In genomic region chr20:38867062-38867359, GRCh38 we compare ENCODE assay signal across 14 cellular contexts.
"Had no signal": no experiment of that assay in that cellular context is flagged by ENCODE, and none has a peak within 500 bp of the region (broad histone marks: within the 10 kb centered on the region; RNA-seq: fewer than 3 reads in every experiment).

No MANE protein-coding gene starts in this region.

- H3K36me3 ChIP-seq: esophagus squamous epithelium had no signal

- H3K27ac Mint-ChIP-seq: activated CD4-positive, alpha-beta memory T cell treated with anti-CD3 and anti-CD28 coated beads, Interleukin-2, amount 10 ng/mL, durations not matched to agents 7 days and 5 days; activated naive CD8-positive, alpha-beta T cell treated with anti-CD3 and anti-CD28 coated beads, Interleukin-2, amount 10 ng/mL, durations not matched to agents 7 days and 5 days; nephron had no signal

- DNase-seq: activated CD4-positive, alpha-beta memory T cell treated with anti-CD3 and anti-CD28 coated beads, Interleukin-2, amount 10 ng/mL, durations not matched to agents 7 days and 5 days; activated effector memory CD4-positive, alpha-beta T cell treated with anti-CD3 and anti-CD28 coated beads, Interleukin-2, amount 50 U/mL, for 16 hours; activated naive CD8-positive, alpha-beta T cell treated with anti-CD3 and anti-CD28 coated beads, Interleukin-2, amount 10 ng/mL, durations not matched to agents 7 days and 5 days; aorta; esophagus squamous epithelium; foreskin fibroblast; glutamatergic neuron; mucosa of descending colon; occipital lobe; stimulated activated CD4-positive, alpha-beta T cell treated with anti-CD3 and anti-CD28 coated beads, Interleukin-2, amount 100 ng/mL, for 48 hours had no signal

- FAIRE-seq: bronchial epithelial cell, urothelium cell line had no signal

- H3K4me3 Mint-ChIP-seq: activated CD4-positive, alpha-beta memory T cell treated with anti-CD3 and anti-CD28 coated beads, Interleukin-2, amount 10 ng/mL, durations not matched to agents 7 days and 5 days; activated naive CD8-positive, alpha-beta T cell treated with anti-CD3 and anti-CD28 coated beads, Interleukin-2, amount 10 ng/mL, durations not matched to agents 7 days and 5 days; nephron had no signal

- H3K9me3 ChIP-seq: esophagus squamous epithelium, mucosa of descending colon had no signal

- H3K27me3 Mint-ChIP-seq: activated CD4-positive, alpha-beta memory T cell treated with anti-CD3 and anti-CD28 coated beads, Interleukin-2, amount 10 ng/mL, durations not matched to agents 7 days and 5 days; activated naive CD8-positive, alpha-beta T cell treated with anti-CD3 and anti-CD28 coated beads, Interleukin-2, amount 10 ng/mL, durations not matched to agents 7 days and 5 days had no signal

- H3K4me3 ChIP-seq: esophagus squamous epithelium, mucosa of descending colon had no signal

- H3K4me1 Mint-ChIP-seq: nephron had no signal

- H3K9me3 Mint-ChIP-seq: activated CD4-positive, alpha-beta memory T cell treated with anti-CD3 and anti-CD28 coated beads, Interleukin-2, amount 10 ng/mL, durations not matched to agents 7 days and 5 days; activated naive CD8-positive, alpha-beta T cell treated with anti-CD3 and anti-CD28 coated beads, Interleukin-2, amount 10 ng/mL, durations not matched to agents 7 days and 5 days; nephron had no signal

- ATAC-seq: activated CD4-positive, CD25-positive, alpha-beta regulatory T cell treated with anti-CD3 and anti-CD28 coated beads, Interleukin-2, amount 50 U/mL, for 24 hours; mucosa of descending colon had no signal
